ENCODE assay signal across 2 cellular contexts in genomic region chr6:76633259-76633658, GRCh38.
TF ChIP-seq lines count a peak whose summit lies in the region.

No MANE protein-coding gene starts in this region.

TF ChIP-seq in HepG2, 621 proteins besides CTCF, POLR2A, EP300 and RAD21:
- no peak for TF ChIP-seq ARID4A (CRISPR knock-in tag; IDR thresholded peaks at IDR 0.05; ENCODE audit: borderline replicate concordance)
TF ChIP-seq in HepG2: peak in this region for 0.

TF ChIP-seq in GM12878, 131 proteins besides CTCF, POLR2A, EP300 and RAD21 (continued from another document):
- TF ChIP-seq CUX1 (IDR thresholded peaks at IDR 0.05; ENCODE audit: insufficient replicate concordance, low read depth, low read length) (no peak), RFX5 (IDR thresholded peaks at IDR 0.05; ENCODE audit: low read depth, low read length) (no peak), ATF7 (IDR thresholded peaks at IDR 0.05; ENCODE audit: low read depth) (no peak), NKRF (conservative IDR thresholded peaks at IDR 0.05) (no peak), ZNF687 (IDR thresholded peaks at IDR 0.05) (no peak), IKZF2 (IDR thresholded peaks at IDR 0.05) (no peak), BCLAF1 (IDR thresholded peaks at IDR 0.05) (no peak), ASH2L (IDR thresholded peaks at IDR 0.05; ENCODE audit: borderline replicate concordance, low read depth) (no peak), STAT3 (IDR thresholded peaks at IDR 0.05; ENCODE audit: low read depth, low read length) (no peak), BMI1 (IDR thresholded peaks at IDR 0.05; ENCODE audit: borderline replicate concordance) (no peak), ESRRA (IDR thresholded peaks at IDR 0.05; ENCODE audit: low read length) (no peak), GABPA (IDR thresholded peaks at IDR 0.05; ENCODE audit: low read depth) (no peak)
